In genomic region chr1:60989745-60990718, GRCh38 we compare ENCODE assay signal across 10 cellular contexts.
DNase-seq lines count a peak whose midpoint lies in the region; ATAC-seq and TF ChIP-seq lines count a peak whose summit lies in the region.
"Had no signal": no experiment of that assay in that cellular context is flagged by ENCODE, and none has a peak within 500 bp of the region (broad histone marks: within the 10 kb centered on the region; RNA-seq: fewer than 3 reads in every experiment).

No MANE protein-coding gene starts in this region.

- no peaks in the 10 kb centered on the region for H4K20me1 ChIP-seq in Loucy (ENCODE audit: insufficient read depth, low read length, poor library complexity, severe bottlenecking)

- H3K9me3 ChIP-seq in Loucy (ENCODE audit: insufficient read depth, low read depth, low read length) = no peaks in the 10 kb centered on the region
- no peaks in the 10 kb centered on the region for H3K9me3 ChIP-seq in tibial artery

- H3K4me1 ChIP-seq in Loucy (ENCODE audit: insufficient read depth, low read length, poor library complexity, severe bottlenecking) = peaks cover 7% of the 10 kb centered on the region
- H3K4me1 ChIP-seq in tibial artery = peaks cover 2 to 65% (median 41%) of the 10 kb centered on the region in 4 donors

- 0 out of 2 replicates have a peak overlapping the region, but pooled peaks have one; percentile 58 for H2AFZ ChIP-seq in Loucy (ENCODE audit: low read length)

- POLR2A ChIA-PET in RWPE1 (lab: Yijun Ruan, JAX; ENCODE audit: low non-redundant PET) = no interaction called here

- CTCF ChIA-PET in RWPE1 (lab: Yijun Ruan, JAX) = no interaction called here

- no peaks in the 10 kb centered on the region for H3K9me2 ChIP-seq in Loucy (replicated peaks; ENCODE audit: low read depth, low read length)

- ATAC-seq in HG02884 (IDR thresholded peaks at IDR 0.05; ENCODE audit: unreplicated experiment) = no peak

- no peak overlapping the region for H3K9ac ChIP-seq in Loucy (ENCODE audit: low read depth, low read length, poor library complexity, severe bottlenecking)

- peak; percentile 91 for DNase-seq in cardiac fibroblast (ENCODE audit: low read depth in 2 of 2)
- peak; percentile 53 for DNase-seq in left kidney (ENCODE audit: low read depth, low spot score)
- peak in 1 of 2 donors; percentile 57 for DNase-seq in tibial artery
- no peak for DNase-seq in activated T-cell treated with anti-CD3 and anti-CD28 coated beads for 4 hours
- DNase-seq in RWPE1 (ENCODE audit: low spot score) = no peak
- DNase-seq in SW 1271 (lab: John Stamatoyannopoulos, UW) = no peak
- DNase-seq: activated effector memory CD4-positive, alpha-beta T cell treated with anti-CD3 and anti-CD28 coated beads, Interleukin-2, amount 50 U/mL, for 16 hours; MV-4-11 had no signal

- TF ChIP-seq CTCF in Loucy (conservative IDR thresholded peaks at IDR 0.05; ENCODE audit: low read length) (no peak), cardiac fibroblast (IDR thresholded peaks at IDR 0.05; ENCODE audit: low read depth, low read length) (no peak), tibial artery (IDR thresholded peaks at IDR 0.05) (no peak), RWPE1 (conservative IDR thresholded peaks at IDR 0.05; ENCODE audit: low read depth) (no peak)

- no peak overlapping the region for H3K4me3 ChIP-seq in Loucy (ENCODE audit: low read length, poor library complexity, severe bottlenecking)
- H3K4me3 ChIP-seq in cardiac fibroblast (replicated peaks in 1 of 2; ENCODE audit: low read depth in 2 of 2, low read length in 2 of 2) = no peak overlapping the region
- H3K4me3 ChIP-seq in tibial artery = no peak overlapping the region

- H3K4me2 ChIP-seq in Loucy (ENCODE audit: low read depth, low read length, poor library complexity, severe bottlenecking) = no peak overlapping the region

- peak overlapping the region; percentile 59 to 68 for H3K27ac ChIP-seq in tibial artery
- H3K27ac ChIP-seq in RWPE1 = no peak overlapping the region

- H3K27me3 ChIP-seq in Loucy (ENCODE audit: insufficient read depth, low read length, poor library complexity, severe bottlenecking) (no peaks in the 10 kb centered on the region), tibial artery (no peaks in the 10 kb centered on the region)

- intact Hi-C loops in tibial artery (cut with DNase I; ENCODE audit: low total_unique reads) = no loop called here

- H3K79me2 ChIP-seq in Loucy (ENCODE audit: insufficient read depth, low read length) = no peaks in the 10 kb centered on the region

- no peaks in the 10 kb centered on the region for H3F3A ChIP-seq in Loucy (ENCODE audit: low read depth)

- no peaks in the 10 kb centered on the region for H3K36me3 ChIP-seq in Loucy (ENCODE audit: insufficient read depth, low read length)
- no peaks in the 10 kb centered on the region for H3K36me3 ChIP-seq in tibial artery

Comparison
In these comparisons a context has a peak if more than half of its experiments do, and no peak if none do; other contexts are left out.
1. DNase-seq: peak in cardiac fibroblast (2 of 2) and left kidney (single experiment); none in activated T-cell treated with anti-CD3 and anti-CD28 coated beads for 4 hours (single experiment), RWPE1 (single experiment) and SW 1271 (0 of 2).